Comparison of ENCODE assay signal across 14 cellular contexts in the genomic region with DNA sequence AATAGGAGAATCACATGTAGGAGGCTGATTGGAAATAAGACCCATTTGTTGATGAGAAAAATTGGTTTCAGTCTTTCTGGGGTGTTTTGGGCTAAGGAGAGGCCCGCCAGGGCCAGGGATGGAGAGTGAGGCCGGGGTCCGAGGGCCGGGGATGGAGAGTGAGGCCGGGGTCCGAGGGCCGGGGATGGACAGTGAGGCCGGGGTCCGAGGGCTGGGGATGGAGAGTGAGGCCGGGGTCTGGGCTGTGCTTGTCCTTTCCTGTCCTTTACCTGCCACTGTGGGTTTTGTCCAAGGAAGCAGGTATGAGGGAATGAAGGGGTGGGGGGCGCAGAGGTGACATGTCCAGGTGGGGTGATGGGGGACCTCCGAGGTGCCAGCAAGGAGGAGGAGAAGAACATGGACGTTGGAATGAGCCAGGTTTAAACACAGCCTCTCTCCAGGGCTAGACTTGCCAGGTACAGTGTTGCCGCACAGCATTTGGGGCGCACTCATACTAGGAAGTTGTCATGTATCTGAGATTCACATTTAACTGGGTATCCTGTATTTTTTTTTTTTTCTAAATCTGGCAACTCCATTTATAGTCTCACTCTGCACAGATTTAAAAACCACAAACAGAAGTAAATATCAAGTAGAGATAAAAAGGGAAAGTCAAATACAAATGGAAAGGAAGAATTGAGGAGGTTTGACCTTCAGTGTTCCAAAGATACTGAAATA. TPM values are rescaled to one million over a fixed set of nuclear protein-coding genes. Genes with fewer than 3 reads are reported as not detected.
DNase-seq lines count a peak whose midpoint lies in the region; ATAC-seq, FAIRE-seq and TF ChIP-seq lines count a peak whose summit lies in the region.
"Had no signal": no experiment of that assay in that cellular context is flagged by ENCODE, and none has a peak within 500 bp of the region (broad histone marks: within the 10 kb centered on the region; RNA-seq: fewer than 3 reads in every experiment).

No MANE protein-coding gene starts in this region.

- no peak overlapping the region for H3K4me2 ChIP-seq in HepG2 (ENCODE audit: low read depth, low read length)
- H3K4me2 ChIP-seq in smooth muscle cell, result no peak overlapping the region

- peaks cover 17% of the 10 kb centered on the region for H4K20me1 ChIP-seq in HepG2 (ENCODE audit: insufficient read depth, low read length)
- peaks cover 100% of the 10 kb centered on the region for H4K20me1 ChIP-seq in smooth muscle cell (ENCODE audit: low read depth)

- H3K27me3 Mint-ChIP-seq in activated CD8-positive, alpha-beta T cell treated with anti-CD3 and anti-CD28 coated beads for 36 hours, result peaks cover 19% of the 10 kb centered on the region

- no peak for TF ChIP-seq EP300 in HepG2 (IDR thresholded peaks at IDR 0.05; ENCODE audit: low read depth in 2 of 2, low read length in 2 of 2)
- no peak for TF ChIP-seq EP300 in HepG2 (CRISPR knock-in tag; IDR thresholded peaks at IDR 0.05; ENCODE audit: borderline replicate concordance)
- no peak for TF ChIP-seq EP300 in tibial nerve (IDR thresholded peaks at IDR 0.05)

- TF ChIP-seq POLR2A in HepG2 (IDR thresholded peaks at IDR 0.05; ENCODE audit: insufficient read depth in 1 of 2, low read depth in 2 of 2, low read length in 2 of 2) (no peak), tibial nerve (IDR thresholded peaks at IDR 0.05) (no peak)

- CTCF ChIA-PET in activated CD8-positive, alpha-beta T cell treated with anti-CD3 and anti-CD28 coated beads for 36 hours (lab: Charles Lee), result no interaction called here
- CTCF ChIA-PET in HepG2 (lab: Yijun Ruan, JAX; ENCODE audit: low intra/inter-chr PET ratio, low total read pairs), result no interaction called here

- H2AFZ ChIP-seq in HepG2 (ENCODE audit: low read length) (no peak overlapping the region), smooth muscle cell (ENCODE audit: low read depth) (no peak overlapping the region)

- no TSS peak for BruUV-seq in HepG2 (replicated peaks; lab: Mats Ljungman, UMichigan)

- H3K27me3 ChIP-seq in HepG2 (ENCODE audit: control insufficient read depth in 1 of 2, insufficient read depth in 2 of 2, low read length in 2 of 2) (no peaks in the 10 kb centered on the region), tibial nerve (no peaks in the 10 kb centered on the region), smooth muscle cell (ENCODE audit: low read depth) (no peaks in the 10 kb centered on the region)

- no peak overlapping the region for H3K27ac ChIP-seq in HepG2 (ENCODE audit: extremely low read length, insufficient read depth, low read length)
- H3K27ac ChIP-seq in tibial nerve, result peak overlapping the region in 3 of 4 donors; percentile 15 to 87 (median 72)
- H3K27ac ChIP-seq in smooth muscle cell (ENCODE audit: low read depth), result no peak overlapping the region
- H3K27ac ChIP-seq: WERI-Rb-1 had no signal

- POLR2A ChIA-PET in activated CD8-positive, alpha-beta T cell treated with anti-CD3 and anti-CD28 coated beads for 36 hours (lab: Charles Lee), result interaction anchor here (0.7 kb wide), 1 partner anchor 11 kb away, joined by 3 read pairs; no protein-coding TSS in a partner anchor
- POLR2A ChIA-PET in HepG2 (lab: Yijun Ruan, JAX), result no interaction called here

- peak; percentile 17 for DNase-seq in left cardiac atrium
- no peak for DNase-seq in left ventricle myocardium superior
- DNase-seq in activated CD8-positive, alpha-beta T cell treated with anti-CD3 and anti-CD28 coated beads for 36 hours, result peak; percentile 43
- DNase-seq in HepG2 (ENCODE audit: low spot score), result no peak
- no peak for DNase-seq in tibial nerve (ENCODE audit: low spot score in 2 of 2)
- DNase-seq in smooth muscle cell (lab: John Stamatoyannopoulos, UW; ENCODE audit: unreplicated experiment), result no peak
- DNase-seq in NCI-H2029 (lab: John Stamatoyannopoulos, UW), result no peak
- DNase-seq in pons (ENCODE audit: low spot score), result no peak
- DNase-seq: DMS79 treated with DMSO at 0.1 percent for 48 hours, glutamatergic neuron, NCI-H2227 treated with DMSO at 0.1 percent for 48 hours, WERI-Rb-1 had no signal

- H3K79me2 ChIP-seq in HepG2 (ENCODE audit: insufficient read depth, low read length) (peaks cover 55% of the 10 kb centered on the region), smooth muscle cell (ENCODE audit: low read depth) (peaks cover 46% of the 10 kb centered on the region)

- H3K27ac Mint-ChIP-seq in activated CD8-positive, alpha-beta T cell treated with anti-CD3 and anti-CD28 coated beads for 36 hours, result peak overlapping the region; percentile 27

- TF ChIP-seq RAD21 in HepG2 (CRISPR knock-in tag; IDR thresholded peaks at IDR 0.05), result no peak

- TF ChIP-seq CTCF in activated CD8-positive, alpha-beta T cell treated with anti-CD3 and anti-CD28 coated beads for 36 hours (IDR thresholded peaks at IDR 0.05), result no peak
- TF ChIP-seq CTCF in HepG2 (CRISPR knock-in tag; IDR thresholded peaks at IDR 0.05) (no peak), tibial nerve (IDR thresholded peaks at IDR 0.05) (no peak), smooth muscle cell (IDR thresholded peaks at IDR 0.05; ENCODE audit: borderline replicate concordance, insufficient read depth, poor library complexity, severe bottlenecking) (no peak)

- intact Hi-C loops in left cardiac atrium (cut with DNase I) (no loop called here), left ventricle myocardium superior (cut with micrococcal nuclease) (no loop called here), HepG2 (cut with micrococcal nuclease; ENCODE audit: unreplicated experiment) (loop anchor here (5.0 kb wide), 1 partner anchor 94 kb away; no protein-coding TSS in a partner anchor)
- intact Hi-C loops in activated CD8-positive, alpha-beta T cell treated with anti-CD3 and anti-CD28 coated beads for 36 hours (cut with micrococcal nuclease), result no loop called here

- H3K9me3 Mint-ChIP-seq in activated CD8-positive, alpha-beta T cell treated with anti-CD3 and anti-CD28 coated beads for 36 hours, result peaks cover 7% of the 10 kb centered on the region

- H3K36me3 ChIP-seq in HepG2 (replicated peaks in 1 of 2; ENCODE audit: control insufficient read depth in 1 of 2, insufficient read depth in 2 of 2, low read length in 2 of 2) (peaks cover 0 to 1% of the 10 kb centered on the region in 2 experiments; a peak in 1 of 5 replicates), tibial nerve (peaks cover 0 to under 1% (median 0%) of the 10 kb centered on the region in 3 donors), smooth muscle cell (ENCODE audit: low read depth) (no peaks in the 10 kb centered on the region)

- no peak for FAIRE-seq in HepG2 (lab: Jason Lieb, UNC)
- FAIRE-seq: keratinocyte had no signal

- H3K9ac ChIP-seq in HepG2 (ENCODE audit: insufficient read depth, low read depth, low read length) (no peak overlapping the region), smooth muscle cell (ENCODE audit: low read depth) (no peak overlapping the region)

- H3K9me3 ChIP-seq in HepG2 (ENCODE audit: low read length) (no peaks in the 10 kb centered on the region), tibial nerve (peaks cover 0 to 10% (median 0%) of the 10 kb centered on the region in 4 donors), smooth muscle cell (replicated peaks; ENCODE audit: low read depth) (no peaks in the 10 kb centered on the region)

- ATAC-seq in left cardiac atrium (no peak), left ventricle myocardium superior (no peak), HepG2 (no peak)
- no peak for ATAC-seq in activated CD8-positive, alpha-beta T cell treated with anti-CD3 and anti-CD28 coated beads for 36 hours

- WGBS in HepG2 (ENCODE audit: low lambda C conversion rate), result 91% methylated on average over 15 of the region's 15 CpGs
- 89 to 93% methylated on average over 15 of the region's 15 CpGs for WGBS in tibial nerve, 2 donors
- 95% methylated on average over 15 of the region's 15 CpGs for WGBS in smooth muscle cell (ENCODE audit: low lambda C conversion rate)

- in situ Hi-C loops in HepG2 (cut with HindIII; ENCODE audit: extremely low pct_ligation_motif_present, low pct_unique_long_range_greater_than_20kb), result no loop called here

- H3K4me1 Mint-ChIP-seq in activated CD8-positive, alpha-beta T cell treated with anti-CD3 and anti-CD28 coated beads for 36 hours (ENCODE audit: low read depth), result peaks cover 60% of the 10 kb centered on the region

- H3F3A ChIP-seq in smooth muscle cell (ENCODE audit: low read depth), result no peaks in the 10 kb centered on the region

- peak overlapping the region; percentile 62 for H3K4me3 Mint-ChIP-seq in activated CD8-positive, alpha-beta T cell treated with anti-CD3 and anti-CD28 coated beads for 36 hours

- H3K4me3 ChIP-seq in HepG2 (replicated peaks in 1 of 3; ENCODE audit: insufficient read depth in 1 of 3, low read depth in 2 of 3, low read length in 3 of 3) (no peak overlapping the region), tibial nerve (no peak overlapping the region), smooth muscle cell (no peak overlapping the region)

- H3K36me3 Mint-ChIP-seq in activated CD8-positive, alpha-beta T cell treated with anti-CD3 and anti-CD28 coated beads for 36 hours (ENCODE audit: low read depth), result no peaks in the 10 kb centered on the region

- peaks cover 39% of the 10 kb centered on the region for H3K4me1 ChIP-seq in HepG2 (ENCODE audit: insufficient read depth, low read length)
- H3K4me1 ChIP-seq in tibial nerve, result peaks cover 0 to 77% (median 37%) of the 10 kb centered on the region in 4 donors
- peaks cover 15% of the 10 kb centered on the region for H3K4me1 ChIP-seq in smooth muscle cell (ENCODE audit: low read depth)

RNA-seq across cellular contexts. Expression of a gene that starts 8.8 kb away (rescaled TPM):
- 10 to 100 TPM; 13.3 to 16.6 TPM for total RNA-seq in left cardiac atrium
- total RNA-seq in left ventricle myocardium superior, result 14.6 TPM
- 1 to 10 TPM; 4.6 to 4.7 TPM for total RNA-seq in activated CD8-positive, alpha-beta T cell treated with anti-CD3 and anti-CD28 coated beads for 36 hours
- 18.2 and 21.0 TPM in 2 replicates for total RNA-seq in HepG2 (2016; rRNA removed; fragmentation: Illumina TruSeq; extraction: Trizol)
- 9.3 and 11.0 TPM in 2 replicates for total RNA-seq in HepG2 (2016; cell fraction: cytosol; rRNA removed; fragmentation: Illumina TruSeq; extraction: Trizol; ENCODE audit: low read depth)
- 16.0 and 24.7 TPM in 2 replicates for total RNA-seq in HepG2 (2016; cell fraction: insoluble cytoplasmic fraction; rRNA removed; fragmentation: Illumina TruSeq; extraction: Trizol)
- total RNA-seq in HepG2 (2016; cell fraction: membrane; rRNA removed; fragmentation: Illumina TruSeq; extraction: Trizol), result 16.1 and 18.9 TPM in 2 replicates
- total RNA-seq in HepG2 (2016; cell fraction: nucleus; rRNA removed; fragmentation: Illumina TruSeq; extraction: Trizol), result 21.7 and 25.1 TPM in 2 replicates
- 27.7 and 35.5 TPM in 2 replicates for polyA plus RNA-seq in HepG2 (2011; rRNA removed)
- polyA plus RNA-seq in HepG2 (2011; cell fraction: cytosol; rRNA removed), result 11.1 and 23.9 TPM in 2 replicates
- 115 and 118 TPM in 2 replicates for polyA plus RNA-seq in HepG2 (2011; cell fraction: nucleus; rRNA removed)
- 37.4 and 43.4 TPM in 2 replicates for polyA plus RNA-seq in HepG2 (2012)
- polyA plus RNA-seq in HepG2 (2016; cell fraction: cytosol; fragmentation: Illumina TruSeq; extraction: Trizol; ENCODE audit: low read depth), result 2.0 and 3.4 TPM in 2 replicates
- 17.8 and 20.5 TPM in 2 replicates for polyA plus RNA-seq in HepG2 (2016; cell fraction: insoluble cytoplasmic fraction; fragmentation: Illumina TruSeq; extraction: Trizol; ENCODE audit: low read depth)
- 5.5 and 5.6 TPM in 2 replicates for polyA plus RNA-seq in HepG2 (2016; cell fraction: membrane; fragmentation: Illumina TruSeq; extraction: Trizol; ENCODE audit: low read depth)
- polyA plus RNA-seq in HepG2 (2016; cell fraction: nucleus; fragmentation: Illumina TruSeq; extraction: Trizol; ENCODE audit: insufficient read depth, low read depth), result 51.0 and 56.7 TPM in 2 replicates
- polyA minus RNA-seq in HepG2 (2011; rRNA and poly(A)+ RNA removed; ENCODE audit: low replicate concordance), result 4.5 and 52.2 TPM in 2 replicates
- polyA minus RNA-seq in HepG2 (2011; cell fraction: cytosol; rRNA and poly(A)+ RNA removed), result 14.2 and 24.5 TPM in 2 replicates
- 45.0 and 59.1 TPM in 2 replicates for polyA minus RNA-seq in HepG2 (2011; cell fraction: nucleus; rRNA and poly(A)+ RNA removed)
- total RNA-seq in tibial nerve, result 10 to 100 TPM; 22.2 to 33.3 (median 28.5) TPM
- total RNA-seq in smooth muscle cell, result 13.0 and 28.5 TPM in 2 replicates
- 20.5 and 38.7 TPM in 2 replicates for polyA plus RNA-seq in smooth muscle cell

RNA-seq across cellular contexts. Expression of a gene that starts 52.6 kb away (rescaled TPM):
- under 1 TPM; 0.41 to 0.42 TPM for total RNA-seq in left cardiac atrium
- total RNA-seq in left ventricle myocardium superior, result 0.45 TPM
- under 1 TPM; 0.43 TPM for total RNA-seq in activated CD8-positive, alpha-beta T cell treated with anti-CD3 and anti-CD28 coated beads for 36 hours
- 0.10 and 0.22 TPM in 2 replicates for total RNA-seq in HepG2 (2016; rRNA removed; fragmentation: Illumina TruSeq; extraction: Trizol)
- 0.09 and 0.20 TPM in 2 replicates for total RNA-seq in HepG2 (2016; cell fraction: cytosol; rRNA removed; fragmentation: Illumina TruSeq; extraction: Trizol; ENCODE audit: low read depth)
- 0.19 TPM in 1 of 2 replicates, not detected in the other for total RNA-seq in HepG2 (2016; cell fraction: insoluble cytoplasmic fraction; rRNA removed; fragmentation: Illumina TruSeq; extraction: Trizol)
- total RNA-seq in HepG2 (2016; cell fraction: membrane; rRNA removed; fragmentation: Illumina TruSeq; extraction: Trizol), result 0.25 TPM in 1 of 2 replicates, not detected in the other
- total RNA-seq in HepG2 (2016; cell fraction: nucleus; rRNA removed; fragmentation: Illumina TruSeq; extraction: Trizol), result 0.59 TPM in 1 of 2 replicates, not detected in the other
- polyA plus RNA-seq in HepG2 (2011; rRNA removed), result 0.39 and 0.40 TPM in 2 replicates
- polyA plus RNA-seq in HepG2 (2011; cell fraction: cytosol; rRNA removed), result 0.05 and 0.34 TPM in 2 replicates
- polyA plus RNA-seq in HepG2 (2011; cell fraction: nucleus; rRNA removed), result 2.2 and 3.5 TPM in 2 replicates
- polyA plus RNA-seq in HepG2 (2012), result 0.40 and 0.65 TPM in 2 replicates
- 0.10 and 0.12 TPM in 2 replicates for polyA plus RNA-seq in HepG2 (2016; cell fraction: cytosol; fragmentation: Illumina TruSeq; extraction: Trizol; ENCODE audit: low read depth)
- polyA plus RNA-seq in HepG2 (2016; cell fraction: insoluble cytoplasmic fraction; fragmentation: Illumina TruSeq; extraction: Trizol; ENCODE audit: low read depth), result 0.16 TPM in 1 of 2 replicates, not detected in the other
- polyA plus RNA-seq in HepG2 (2016; cell fraction: membrane; fragmentation: Illumina TruSeq; extraction: Trizol; ENCODE audit: low read depth), result 0.07 and 0.08 TPM in 2 replicates
- polyA plus RNA-seq in HepG2 (2016; cell fraction: nucleus; fragmentation: Illumina TruSeq; extraction: Trizol; ENCODE audit: insufficient read depth, low read depth), result 0.36 and 0.65 TPM in 2 replicates
- polyA minus RNA-seq in HepG2 (2011; rRNA and poly(A)+ RNA removed; ENCODE audit: low replicate concordance), result 0.14 and 1.0 TPM in 2 replicates
- polyA minus RNA-seq in HepG2 (2011; cell fraction: cytosol; rRNA and poly(A)+ RNA removed), result not detected in 2 replicates
- polyA minus RNA-seq in HepG2 (2011; cell fraction: nucleus; rRNA and poly(A)+ RNA removed), result 1.9 and 2.0 TPM in 2 replicates
- 1 to 10 TPM; 1.2 to 2.0 (median 1.4) TPM for total RNA-seq in tibial nerve
- total RNA-seq in smooth muscle cell, result 1.4 TPM in 2 replicates
- polyA plus RNA-seq in smooth muscle cell, result 0.30 and 0.43 TPM in 2 replicates
- total RNA-seq: epithelial cell of proximal tubule had no signal
- polyA plus RNA-seq: keratinocyte had no signal

Comparison
In these comparisons a context has a peak if more than half of its experiments do, and no peak if none do; other contexts are left out.
1. DNase-seq: peak in left cardiac atrium (single experiment) and activated CD8-positive, alpha-beta T cell treated with anti-CD3 and anti-CD28 coated beads for 36 hours (single experiment); none in left ventricle myocardium superior (single experiment), HepG2 (single experiment), tibial nerve (0 of 2), smooth muscle cell (single experiment), NCI-H2029 (single experiment) and pons (single experiment).
2. H3K27ac ChIP-seq: peak in tibial nerve (3 of 4); none in HepG2 (single experiment) and smooth muscle cell (single experiment).